ENCODE assay signal across 29 cellular contexts in the genomic region with DNA sequence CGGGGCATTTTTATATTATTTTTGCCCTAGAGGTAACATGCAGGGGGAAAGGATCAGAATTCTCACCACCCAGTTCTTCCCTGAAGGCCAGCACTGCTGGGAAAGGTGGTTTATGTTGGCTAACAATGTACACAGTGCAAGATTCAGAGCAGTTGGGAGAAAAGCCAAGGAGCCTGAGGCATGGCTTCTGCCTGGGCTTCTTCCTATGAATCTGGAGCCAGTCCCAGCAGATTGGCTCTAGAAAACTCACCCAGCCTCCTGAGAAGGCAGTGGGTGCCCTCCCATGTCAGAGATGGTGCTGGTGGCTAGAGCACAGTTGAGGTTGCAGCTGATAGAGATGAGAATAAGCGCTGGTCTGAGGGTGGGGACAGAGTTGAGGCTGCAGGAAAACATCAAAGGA. TPM values are rescaled to one million over a fixed set of nuclear protein-coding genes. Genes with fewer than 3 reads are reported as not detected.
"Had no signal": no experiment of that assay in that cellular context is flagged by ENCODE, and none has a peak within 500 bp of the region (broad histone marks: within the 10 kb centered on the region; RNA-seq: fewer than 3 reads in every experiment).

No MANE protein-coding gene starts in this region.

- H3K79me2 ChIP-seq: parathyroid adenoma had no signal

- H3K36me3 ChIP-seq: stomach, thyroid gland, upper lobe of right lung had no signal

- H3K27me3 ChIP-seq: thyroid gland, upper lobe of right lung had no signal

- H3K9me3 ChIP-seq: psoas muscle, stomach, thyroid gland, upper lobe of right lung had no signal

- H3K9ac ChIP-seq: parathyroid adenoma had no signal

- DNase-seq: activated CD4-positive, alpha-beta memory T cell treated with anti-CD3 and anti-CD28 coated beads, Interleukin-2, amount 10 ng/mL, durations not matched to agents 7 days and 5 days; activated CD4-positive, alpha-beta T cell treated with anti-CD3 and anti-CD28 coated beads, Interleukin-2, amount 10 ng/mL, durations not matched to agents 24 days and 14 days; activated CD4-positive, CD25-positive, alpha-beta regulatory T cell treated with anti-CD3 and anti-CD28 coated beads, Interleukin-2, amount 50 U/mL, for 72 hours; activated CD8-positive, alpha-beta memory T cell treated with anti-CD3 and anti-CD28 coated beads, Interleukin-2, amount 50 U/mL, for 48 hours; activated gamma-delta T cell treated with Interleukin-2 at 50 U/mL for 16 hours; activated naive CD8-positive, alpha-beta T cell treated with anti-CD3 and anti-CD28 coated beads, Interleukin-2, amount 50 U/mL, for 24 hours; activated T-cell treated with anti-CD3 and anti-CD28 coated beads, Interleukin-2, amount 50 U/mL, for 4 hours; dorsolateral prefrontal cortex; effector memory CD4-positive, alpha-beta T cell; foreskin fibroblast; hippocampal formation; immature natural killer cell; kidney; naive thymus-derived CD8-positive, alpha-beta T cell; nucleus accumbens; psoas muscle; stimulated activated CD4-positive, alpha-beta T cell treated with anti-CD3 and anti-CD28 coated beads, Interleukin-15, amount 100 ng/mL, for 24 hours; stimulated activated CD4-positive, alpha-beta T cell treated with anti-CD3 and anti-CD28 coated beads, Interleukin-2, amount 100 ng/mL, for 24 hours; stimulated activated naive B cell treated with anti-CD40 and anti-IgM and Interleukin-4, amounts not matched to agents 10 μg/mL and 1 μg/mL and 100 μg/mL, for 72 hours; stomach; T-helper 2 cell; thyroid gland; upper lobe of right lung had no signal

- H3K4me1 ChIP-seq: parathyroid adenoma, psoas muscle, stomach, thyroid gland, upper lobe of right lung had no signal

- ATAC-seq: activated naive CD8-positive, alpha-beta T cell treated with anti-CD3 and anti-CD28 coated beads, Interleukin-2, amount 50 U/mL, for 24 hours; activated T-cell treated with anti-CD3 and anti-CD28 coated beads, Interleukin-2, amount 50 U/mL, for 4 hours; activated T-helper 17 cell treated with anti-CD3 and anti-CD28 coated beads, Interleukin-2, amount 50 U/mL, for 72 hours; naive thymus-derived CD8-positive, alpha-beta T cell; psoas muscle; stimulated activated naive B cell treated with anti-CD40 and anti-IgM and Interleukin-4, amounts not matched to agents 10 μg/mL and 1 μg/mL and 100 μg/mL, for 72 hours; upper lobe of right lung had no signal

- H3K4me3 ChIP-seq: dorsolateral prefrontal cortex, psoas muscle, stomach, thyroid gland, upper lobe of right lung had no signal

- H3K27ac ChIP-seq: dorsolateral prefrontal cortex, parathyroid adenoma, psoas muscle, stomach, thyroid gland, upper lobe of right lung had no signal

- H2AFZ ChIP-seq: parathyroid adenoma had no signal

RNA-seq across cellular contexts. Expression of a gene that starts 44.7 kb away (rescaled TPM):
- total RNA-seq: activated CD4-positive, alpha-beta memory T cell treated with anti-CD3 and anti-CD28 coated beads, Interleukin-2, amount 10 ng/mL, durations not matched to agents 7 days and 5 days; activated CD4-positive, alpha-beta T cell treated with anti-CD3 and anti-CD28 coated beads, Interleukin-2, amount 10 ng/mL, durations not matched to agents 24 days and 14 days; activated T-cell treated with anti-CD3 and anti-CD28 coated beads, Interleukin-2, amount 50 U/mL, for 4 hours; activated T-helper 17 cell treated with anti-CD3 and anti-CD28 coated beads, Interleukin-2, amount 50 U/mL, for 72 hours; epithelial cell of proximal tubule; fibroblast of lung; kidney; lower leg skin; naive thymus-derived CD8-positive, alpha-beta T cell; neural crest cell; psoas muscle; stomach; thyroid gland; upper lobe of right lung had no signal
